Comparison of ENCODE assay signal across 8 cellular contexts in genomic region chr14:58501214-58501816, GRCh38.
DNase-seq lines count a peak whose midpoint lies in the region; ATAC-seq, FAIRE-seq and TF ChIP-seq lines count a peak whose summit lies in the region.

No MANE protein-coding gene starts in this region.

- H3K4me3 ChIP-seq in NT2/D1 (ENCODE audit: insufficient read length, low read depth) (no peak overlapping the region), keratinocyte (ENCODE audit: control insufficient read depth in 2 of 3, extremely low read depth in 1 of 3, insufficient read depth in 2 of 3, low read depth in 1 of 3, low read length in 3 of 3) (no peak overlapping the region)

- peak; percentile 41 for FAIRE-seq in keratinocyte (lab: Jason Lieb, UNC)

- in situ Hi-C loops in T47D (cut with HindIII; ENCODE audit: low pct_unique_long_range_greater_than_20kb, low sequenced_read_pairs), result no loop called here

- no peaks in the 10 kb centered on the region for H3K27me3 Mint-ChIP-seq in stimulated activated naive CD8-positive, alpha-beta T cell treated with anti-CD3 and anti-CD28 coated beads, Interleukin-15, amount 100 ng/mL, for 72 hours

- H3K4me3 Mint-ChIP-seq in stimulated activated naive CD8-positive, alpha-beta T cell treated with anti-CD3 and anti-CD28 coated beads, Interleukin-15, amount 100 ng/mL, for 72 hours, result no peak overlapping the region

- no peak overlapping the region for H3K27ac ChIP-seq in keratinocyte (ENCODE audit: control insufficient read depth, insufficient read depth, low read length)

- H3K4me2 ChIP-seq in keratinocyte (ENCODE audit: control insufficient read depth, extremely low read depth, insufficient read depth, low read depth, low read length), result no peak overlapping the region

- no peak overlapping the region for H2AFZ ChIP-seq in keratinocyte (ENCODE audit: control insufficient read depth, low read length)

- H3K4me1 Mint-ChIP-seq in stimulated activated naive CD8-positive, alpha-beta T cell treated with anti-CD3 and anti-CD28 coated beads, Interleukin-15, amount 100 ng/mL, for 72 hours, result no peaks in the 10 kb centered on the region

- H3K36me3 ChIP-seq in NT2/D1 (ENCODE audit: insufficient read depth, insufficient read length, low read length) (peaks cover 9% of the 10 kb centered on the region), keratinocyte (ENCODE audit: control insufficient read depth in 2 of 2, extremely low read depth in 1 of 2, insufficient read depth in 2 of 2, low read length in 2 of 2) (no peaks in the 10 kb centered on the region)

- peak in 2 of 3 experiments; percentile 63 to 77 for TF ChIP-seq CTCF in keratinocyte (optimal IDR thresholded peaks at IDR 0.05 in 1 of 3, IDR thresholded peaks at IDR 0.05 in 1 of 3, conservative IDR thresholded peaks at IDR 0.05 in 1 of 3; ENCODE audit: extremely low read depth in 1 of 3, insufficient read depth in 2 of 3, low read length in 3 of 3)

- no peak overlapping the region for H3K27ac Mint-ChIP-seq in stimulated activated naive CD8-positive, alpha-beta T cell treated with anti-CD3 and anti-CD28 coated beads, Interleukin-15, amount 100 ng/mL, for 72 hours

- no peak overlapping the region for H3K9ac ChIP-seq in NT2/D1 (ENCODE audit: insufficient read length, low read depth)
- H3K9ac ChIP-seq in keratinocyte (ENCODE audit: control insufficient read depth, extremely low read depth, insufficient read depth, low read length), result no peak overlapping the region

- DNase-seq in COLO829 (ENCODE audit: low spot score) (peak; percentile 34), KG1 (lab: John Stamatoyannopoulos, UW) (peak; percentile 4), NT2/D1 (ENCODE audit: low read depth, low spot score) (peak; percentile 32), T47D (ENCODE audit: low read depth in 1 of 2, low spot score in 1 of 2) (peak; percentile 15 to 77), keratinocyte (ENCODE audit: low read depth, low spot score) (peak; percentile 13)
- DNase-seq in stimulated activated naive CD8-positive, alpha-beta T cell treated with anti-CD3 and anti-CD28 coated beads, Interleukin-15, amount 100 ng/mL, for 72 hours, result peak; percentile 7 to 18

- no peaks in the 10 kb centered on the region for H3K79me2 ChIP-seq in keratinocyte (ENCODE audit: control insufficient read depth, insufficient read depth, low read length)

- H3K9me1 ChIP-seq in keratinocyte (ENCODE audit: control insufficient read depth, extremely low read depth, insufficient read depth, low read length), result no peaks in the 10 kb centered on the region

- H3K27me3 ChIP-seq in NT2/D1 (ENCODE audit: insufficient read depth, insufficient read length), result no peaks in the 10 kb centered on the region
- no peaks in the 10 kb centered on the region for H3K27me3 ChIP-seq in keratinocyte (ENCODE audit: control insufficient read depth, extremely low read depth, insufficient read depth, low read length)

- H4K20me1 ChIP-seq in keratinocyte (ENCODE audit: control insufficient read depth, extremely low read depth, insufficient read depth, low read length), result no peaks in the 10 kb centered on the region

- dilution Hi-C loops in keratinocyte (cut with MboI; ENCODE audit: extremely low pct_ligation_motif_present, low sequenced_read_pairs), result no loop called here

- no peaks in the 10 kb centered on the region for H3K9me3 Mint-ChIP-seq in stimulated activated naive CD8-positive, alpha-beta T cell treated with anti-CD3 and anti-CD28 coated beads, Interleukin-15, amount 100 ng/mL, for 72 hours

- H3K4me1 ChIP-seq in NT2/D1 (ENCODE audit: insufficient read depth, insufficient read length), result no peaks in the 10 kb centered on the region
- H3K4me1 ChIP-seq in keratinocyte (ENCODE audit: control insufficient read depth, extremely low read depth, insufficient read depth, low read length), result no peaks in the 10 kb centered on the region

- H3K9me3 ChIP-seq in NT2/D1 (ENCODE audit: insufficient read depth, low read length) (no peaks in the 10 kb centered on the region), keratinocyte (ENCODE audit: control insufficient read depth, low read depth, low read length) (no peaks in the 10 kb centered on the region)

- ATAC-seq in GM18873 (IDR thresholded peaks at IDR 0.05; ENCODE audit: low FRiP score, unreplicated experiment), result peak; percentile 53
- ATAC-seq in stimulated activated naive CD8-positive, alpha-beta T cell treated with anti-CD3 and anti-CD28 coated beads, Interleukin-15, amount 100 ng/mL, for 72 hours, result peak; percentile 73
- no peak for ATAC-seq in HG03025 (IDR thresholded peaks at IDR 0.05; ENCODE audit: low FRiP score, unreplicated experiment)
